Comparison of ENCODE assay signal across 16 cellular contexts in the genomic region with DNA sequence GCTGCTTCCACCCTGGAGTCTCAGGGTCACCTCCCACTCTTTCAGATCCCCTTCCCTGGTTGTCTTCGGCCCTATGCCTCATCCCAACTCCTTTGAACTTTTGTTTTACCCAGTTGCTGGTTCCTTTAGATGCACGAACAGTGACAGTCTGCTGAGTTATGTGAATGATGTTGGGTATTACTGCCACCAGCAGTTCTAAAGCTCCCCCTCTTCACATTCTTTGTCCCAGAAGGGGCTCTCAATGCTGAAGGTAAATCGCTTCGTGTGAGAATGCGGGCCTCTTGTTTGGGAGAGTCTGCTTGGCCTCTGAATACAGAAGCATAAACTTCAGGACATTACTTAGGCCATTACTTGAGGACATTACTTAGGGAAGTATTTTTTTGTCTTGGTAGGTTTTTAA.
"Had no signal": no experiment of that assay in that cellular context is flagged by ENCODE, and none has a peak within 500 bp of the region (broad histone marks: within the 10 kb centered on the region; RNA-seq: fewer than 3 reads in every experiment).

No MANE protein-coding gene starts in this region.

- H3K27ac ChIP-seq: adrenal gland, esophagus muscularis mucosa, sigmoid colon, spleen had no signal

- DNase-seq: activated CD4-positive, alpha-beta T cell treated with anti-CD3 and anti-CD28 coated beads for 36 hours; activated CD4-positive, alpha-beta T cell treated with anti-CD3 and anti-CD28 coated beads, Interleukin-2, amount 50 U/mL, for 48 hours; activated gamma-delta T cell treated with Interleukin-2 at 50 U/mL for 16 hours; adrenal gland; cerebellar nuclear complex; cortex of kidney; effector CD8-positive, alpha-beta T cell; mesenchymal stem cell; ovary; sigmoid colon; spleen; stimulated activated CD4-positive, alpha-beta T cell treated with anti-CD3 and anti-CD28 coated beads, Interleukin-4, amount 100 ng/mL, for 4 hours; T-helper 2 cell had no signal

- H3K27me3 ChIP-seq: adrenal gland, esophagus muscularis mucosa, ovary, sigmoid colon, spleen had no signal

- H3K27me3 Mint-ChIP-seq: activated CD4-positive, alpha-beta T cell treated with anti-CD3 and anti-CD28 coated beads for 36 hours; stimulated activated memory B cell treated with anti-CD40 and anti-IgM and Interleukin-4, amounts not matched to agents 10 μg/mL and 1 μg/mL and 100 μg/mL, for 72 hours had no signal

- ATAC-seq: activated CD4-positive, alpha-beta T cell treated with anti-CD3 and anti-CD28 coated beads for 36 hours; activated naive CD4-positive, alpha-beta T cell treated with anti-CD3 and anti-CD28 coated beads, Interleukin-2, amount 50 U/mL, for 72 hours; stimulated activated memory B cell treated with anti-CD40 and anti-IgM and Interleukin-4, amounts not matched to agents 10 μg/mL and 1 μg/mL and 100 μg/mL, for 72 hours had no signal

- H3K4me3 ChIP-seq: adrenal gland, esophagus muscularis mucosa, ovary, sigmoid colon, spleen had no signal

- H3K4me3 Mint-ChIP-seq: activated CD4-positive, alpha-beta T cell treated with anti-CD3 and anti-CD28 coated beads for 36 hours; stimulated activated memory B cell treated with anti-CD40 and anti-IgM and Interleukin-4, amounts not matched to agents 10 μg/mL and 1 μg/mL and 100 μg/mL, for 72 hours had no signal

- H3K4me1 Mint-ChIP-seq: activated CD4-positive, alpha-beta T cell treated with anti-CD3 and anti-CD28 coated beads for 36 hours; stimulated activated memory B cell treated with anti-CD40 and anti-IgM and Interleukin-4, amounts not matched to agents 10 μg/mL and 1 μg/mL and 100 μg/mL, for 72 hours had no signal

- H3K27ac Mint-ChIP-seq: activated CD4-positive, alpha-beta T cell treated with anti-CD3 and anti-CD28 coated beads for 36 hours; activated naive CD4-positive, alpha-beta T cell treated with anti-CD3 and anti-CD28 coated beads, Interleukin-2, amount 50 U/mL, for 72 hours; stimulated activated memory B cell treated with anti-CD40 and anti-IgM and Interleukin-4, amounts not matched to agents 10 μg/mL and 1 μg/mL and 100 μg/mL, for 72 hours had no signal

- H3K36me3 Mint-ChIP-seq: activated naive CD4-positive, alpha-beta T cell treated with anti-CD3 and anti-CD28 coated beads, Interleukin-2, amount 50 U/mL, for 72 hours; stimulated activated memory B cell treated with anti-CD40 and anti-IgM and Interleukin-4, amounts not matched to agents 10 μg/mL and 1 μg/mL and 100 μg/mL, for 72 hours had no signal

- H3K4me1 ChIP-seq: adrenal gland, esophagus muscularis mucosa, sigmoid colon, spleen had no signal

- H3K36me3 ChIP-seq: adrenal gland, esophagus muscularis mucosa, ovary, sigmoid colon, spleen had no signal

- H3K9me3 ChIP-seq: adrenal gland, esophagus muscularis mucosa, ovary, sigmoid colon, spleen had no signal
